11 cellular contexts compared by ENCODE assay signal in genomic region chr19:40220674-40221073, GRCh38. TPM values are rescaled to one million over a fixed set of nuclear protein-coding genes. Genes with fewer than 3 reads are reported as not detected.
"Had no signal": no experiment of that assay in that cellular context is flagged by ENCODE, and none has a peak within 500 bp of the region (broad histone marks: within the 10 kb centered on the region; RNA-seq: fewer than 3 reads in every experiment).

No MANE protein-coding gene starts in this region.

- ATAC-seq: GM23338 had no signal

- H2AFZ ChIP-seq: GM23248, GM23338 had no signal

- H3K27ac ChIP-seq: GM23248 had no signal

- H3K4me3 ChIP-seq: GM23248, GM23338, HAP-1 had no signal

- H3K27ac Mint-ChIP-seq: GM23338, H9 had no signal

- H3K36me3 ChIP-seq: HAP-1 had no signal

- H3K9ac ChIP-seq: GM23248 had no signal

- DNase-seq: GM23248, GOT3, H7, H9, HCEC 1CT, HFFc6 had no signal

- H3K4me1 ChIP-seq: HAP-1 had no signal

- FAIRE-seq: H1, H54 had no signal

- H3K4me2 ChIP-seq: GM23338 had no signal

- H3K9me3 ChIP-seq: HAP-1 had no signal

- H3K4me3 Mint-ChIP-seq: GM23338, H9 had no signal

RNA-seq across cellular contexts. Expression of gene TTC9B, which starts 2.5 kb away (rescaled TPM):
- total RNA-seq: GM23248, H1, H4, H7, HFFc6 had no signal
- polyA plus RNA-seq: GM23248 had no signal

RNA-seq across cellular contexts. Expression of gene CCNP, which starts 5.8 kb away (rescaled TPM):
- total RNA-seq: GM23248, H4 had no signal
